Comparison of ENCODE assay signal across 1 cellular context in the genomic region with DNA sequence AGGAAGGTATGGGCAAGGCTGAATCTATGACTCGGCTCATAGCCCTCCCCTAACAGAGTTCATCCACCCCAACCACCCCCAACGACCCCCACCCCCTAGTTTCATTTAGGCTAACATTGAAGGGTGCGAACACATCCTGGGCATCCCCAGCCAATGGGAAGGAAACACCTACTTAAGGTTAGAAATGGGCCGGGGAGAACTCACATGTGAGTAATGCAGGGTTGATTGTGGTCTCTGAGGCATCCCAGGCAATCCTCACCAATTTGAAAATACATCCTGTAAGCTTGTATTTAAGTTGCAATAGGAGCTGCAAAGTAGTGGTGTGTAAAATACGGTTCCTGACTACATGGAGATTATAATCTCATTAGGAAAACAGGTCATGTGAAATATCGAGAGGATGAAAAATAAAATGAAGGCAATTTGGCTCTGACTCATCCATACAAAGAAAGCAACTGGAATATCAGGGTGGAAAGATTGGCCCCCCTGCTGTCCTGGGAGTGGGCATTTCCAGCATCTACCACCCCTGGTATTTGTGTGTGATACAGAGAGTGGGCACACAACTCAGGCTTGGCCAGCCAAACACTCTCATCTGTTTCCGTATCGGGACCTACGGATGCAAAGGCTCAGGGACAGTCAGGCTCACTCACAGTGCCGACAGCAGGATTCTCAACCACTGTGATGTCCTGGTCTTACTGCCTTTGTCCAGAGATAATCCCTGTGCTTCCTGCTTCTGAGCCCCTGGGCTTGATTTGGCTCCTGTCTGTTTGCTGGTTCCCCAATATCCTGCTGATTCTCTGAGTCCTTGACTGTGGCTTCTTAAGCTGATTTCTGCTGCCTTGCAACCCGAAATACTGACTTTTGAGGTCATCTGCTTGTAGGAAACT.
TF ChIP-seq lines count a peak whose summit lies in the region.

No MANE protein-coding gene starts in this region.

TF ChIP-seq in IMR-90, 13 proteins besides CTCF, POLR2A, EP300 and RAD21 (continued from another document):
- no peak for TF ChIP-seq FOS (IDR thresholded peaks at IDR 0.05; ENCODE audit: low read depth, low read length)
- no peak for TF ChIP-seq CEBPB (IDR thresholded peaks at IDR 0.05; ENCODE audit: low read depth, low read length)
- TF ChIP-seq CHD1 (IDR thresholded peaks at IDR 0.05; ENCODE audit: low read depth, low read length) = no peak
